17 cellular contexts compared by ENCODE assay signal in genomic region chr4:33357121-33357520, GRCh38.
"Had no signal": no experiment of that assay in that cellular context is flagged by ENCODE, and none has a peak within 500 bp of the region (broad histone marks: within the 10 kb centered on the region; RNA-seq: fewer than 3 reads in every experiment).

No MANE protein-coding gene starts in this region.

- H3K27ac Mint-ChIP-seq: activated CD4-positive, alpha-beta memory T cell treated with anti-CD3 and anti-CD28 coated beads, Interleukin-2, amount 10 ng/mL, durations not matched to agents 7 days and 5 days; activated naive CD8-positive, alpha-beta T cell treated with anti-CD3 and anti-CD28 coated beads, Interleukin-2, amount 10 ng/mL, durations not matched to agents 7 days and 5 days; brain; memory B cell; naive thymus-derived CD8-positive, alpha-beta T cell; stimulated activated naive B cell treated with anti-CD40 and anti-IgM and Interleukin-4, amounts not matched to agents 10 μg/mL and 1 μg/mL and 100 μg/mL, for 72 hours had no signal

- H3K4me3 ChIP-seq: colonic mucosa, esophagus squamous epithelium, left ventricle myocardium inferior, tibial nerve, uterus had no signal

- H3K36me3 Mint-ChIP-seq: activated naive CD8-positive, alpha-beta T cell treated with anti-CD3 and anti-CD28 coated beads, Interleukin-2, amount 10 ng/mL, durations not matched to agents 7 days and 5 days; brain; memory B cell; naive thymus-derived CD8-positive, alpha-beta T cell; stimulated activated naive B cell treated with anti-CD40 and anti-IgM and Interleukin-4, amounts not matched to agents 10 μg/mL and 1 μg/mL and 100 μg/mL, for 72 hours had no signal

- H3K9me3 ChIP-seq: colonic mucosa, esophagus squamous epithelium, left ventricle myocardium inferior, tibial nerve, uterus had no signal

- ATAC-seq: foreskin keratinocyte; naive thymus-derived CD8-positive, alpha-beta T cell; stimulated activated naive B cell treated with anti-CD40 and anti-IgM and Interleukin-4, amounts not matched to agents 10 μg/mL and 1 μg/mL and 100 μg/mL, for 72 hours had no signal

- H3K27ac ChIP-seq: colonic mucosa, esophagus squamous epithelium, foreskin keratinocyte, left ventricle myocardium inferior, parathyroid adenoma, tibial nerve, uterus, WERI-Rb-1 had no signal

- DNase-seq: activated CD4-positive, alpha-beta memory T cell treated with anti-CD3 and anti-CD28 coated beads, Interleukin-2, amount 10 ng/mL, durations not matched to agents 7 days and 5 days; activated gamma-delta T cell; activated naive CD8-positive, alpha-beta T cell treated with anti-CD3 and anti-CD28 coated beads, Interleukin-2, amount 10 ng/mL, durations not matched to agents 7 days and 5 days; activated T-cell treated with anti-CD3 and anti-CD28 coated beads, Interleukin-2, amount 50 U/mL, for 48 hours; central memory CD4-positive, alpha-beta T cell; colonic mucosa; esophagus squamous epithelium; foreskin keratinocyte; left ventricle myocardium inferior; naive thymus-derived CD8-positive, alpha-beta T cell; stimulated activated naive B cell treated with anti-CD40 and anti-IgM and Interleukin-4, amounts not matched to agents 10 μg/mL and 1 μg/mL and 100 μg/mL, for 72 hours; uterus; WERI-Rb-1 had no signal

- H3K36me3 ChIP-seq: colonic mucosa, esophagus squamous epithelium, left ventricle myocardium inferior, tibial nerve, uterus, WERI-Rb-1 had no signal

- H3K27me3 ChIP-seq: colonic mucosa, esophagus squamous epithelium, foreskin keratinocyte, tibial nerve, uterus had no signal

- H3K4me1 Mint-ChIP-seq: activated CD4-positive, alpha-beta memory T cell treated with anti-CD3 and anti-CD28 coated beads, Interleukin-2, amount 10 ng/mL, durations not matched to agents 7 days and 5 days; activated naive CD8-positive, alpha-beta T cell treated with anti-CD3 and anti-CD28 coated beads, Interleukin-2, amount 10 ng/mL, durations not matched to agents 7 days and 5 days; memory B cell; naive thymus-derived CD8-positive, alpha-beta T cell; stimulated activated naive B cell treated with anti-CD40 and anti-IgM and Interleukin-4, amounts not matched to agents 10 μg/mL and 1 μg/mL and 100 μg/mL, for 72 hours had no signal

- H3K4me3 Mint-ChIP-seq: activated CD4-positive, alpha-beta memory T cell treated with anti-CD3 and anti-CD28 coated beads, Interleukin-2, amount 10 ng/mL, durations not matched to agents 7 days and 5 days; activated naive CD8-positive, alpha-beta T cell treated with anti-CD3 and anti-CD28 coated beads, Interleukin-2, amount 10 ng/mL, durations not matched to agents 7 days and 5 days; brain; memory B cell; naive thymus-derived CD8-positive, alpha-beta T cell; stimulated activated naive B cell treated with anti-CD40 and anti-IgM and Interleukin-4, amounts not matched to agents 10 μg/mL and 1 μg/mL and 100 μg/mL, for 72 hours had no signal

- H3K4me1 ChIP-seq: colonic mucosa, esophagus squamous epithelium, foreskin keratinocyte, left ventricle myocardium inferior, parathyroid adenoma, tibial nerve, uterus had no signal
